In the genomic region with DNA sequence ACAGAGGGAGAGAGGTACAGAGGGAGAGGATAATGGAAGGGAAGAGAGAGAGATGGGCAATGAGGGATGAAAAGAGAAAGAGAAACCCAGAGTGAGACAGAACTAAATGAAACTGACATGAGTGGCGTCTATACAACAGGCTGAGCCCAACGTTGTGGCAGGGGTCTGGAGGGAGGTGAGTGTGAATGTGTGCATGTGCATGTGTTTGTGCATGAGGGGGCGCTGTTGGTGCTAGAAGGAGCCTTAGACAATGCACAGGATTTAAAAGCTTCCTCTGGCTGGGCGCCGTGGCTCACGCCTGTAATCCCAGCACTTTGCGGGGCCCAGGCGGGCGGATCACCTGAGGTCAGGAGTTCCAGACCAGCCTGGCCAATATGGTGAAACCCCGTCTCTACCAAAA, we compare ENCODE assay signal across 25 cellular contexts.
DNase-seq lines count a peak whose midpoint lies in the region; ATAC-seq and TF ChIP-seq lines count a peak whose summit lies in the region.
"Had no signal": no experiment of that assay in that cellular context is flagged by ENCODE, and none has a peak within 500 bp of the region (broad histone marks: within the 10 kb centered on the region; RNA-seq: fewer than 3 reads in every experiment).

No MANE protein-coding gene starts in this region.

- TF ChIP-seq CTCF in C4-2B (conservative IDR thresholded peaks at IDR 0.05) (0 out of 2 replicates have a peak, but pooled peaks have one; percentile 17), HFFc6 (IDR thresholded peaks at IDR 0.05) (peak; percentile 28; the same call in 1 of the 2 replicates), testis (IDR thresholded peaks at IDR 0.05) (no peak)
- no peak for TF ChIP-seq CTCF in CD4-positive, alpha-beta T cell (IDR thresholded peaks at IDR 0.05)

- no peak overlapping the region for H3K27ac Mint-ChIP-seq in HFFc6
- no peak overlapping the region for H3K27ac Mint-ChIP-seq in CD4-positive, alpha-beta T cell
- H3K27ac Mint-ChIP-seq: activated B cell treated with CpG ODN at 0.5 μM for 24 hours; activated CD8-positive, alpha-beta T cell treated with anti-CD3 and anti-CD28 coated beads for 36 hours; B cell; T-helper 2 cell treated with Interferon-gamma antibody and Interleukin-4, amounts not matched to agents 5 μg/mL and 100 μg/mL, for 36 hours had no signal

- ATAC-seq in HG02870 (IDR thresholded peaks at IDR 0.05; ENCODE audit: unreplicated experiment), result no peak
- no peak for ATAC-seq in CD4-positive, alpha-beta T cell (ENCODE audit: poor library complexity)
- ATAC-seq: activated CD8-positive, alpha-beta T cell treated with anti-CD3 and anti-CD28 coated beads for 36 hours; Panc1 had no signal

- peaks cover 2% of the 10 kb centered on the region; the same call in 1 of the 2 replicates for H3K4me1 ChIP-seq in iPS DF 6.9 (ENCODE audit: control insufficient read depth, insufficient read depth, low read length)
- H3K4me1 ChIP-seq in testis, result no peaks in the 10 kb centered on the region
- H3K4me1 ChIP-seq: right atrium auricular region had no signal

- WGBS in iPS DF 6.9 (ENCODE audit: insufficient coverage, insufficient read length), result no CpG with 5 or more reads among the region's 10 CpGs
- WGBS in testis, 2 donors, result 63 to 83% methylated on average over 10 of the region's 10 CpGs

- no peaks in the 10 kb centered on the region for H3K9me3 Mint-ChIP-seq in HFFc6
- H3K9me3 Mint-ChIP-seq in CD4-positive, alpha-beta T cell, result peaks cover 4% of the 10 kb centered on the region

- no peak overlapping the region for H3K4me3 Mint-ChIP-seq in HFFc6
- H3K4me3 Mint-ChIP-seq in CD4-positive, alpha-beta T cell, result no peak overlapping the region
- H3K4me3 Mint-ChIP-seq: activated B cell treated with CpG ODN at 0.5 μM for 24 hours; activated CD8-positive, alpha-beta T cell treated with anti-CD3 and anti-CD28 coated beads for 36 hours; B cell; T-helper 2 cell treated with Interferon-gamma antibody and Interleukin-4, amounts not matched to agents 5 μg/mL and 100 μg/mL, for 36 hours had no signal

- H3K4me3 ChIP-seq in iPS DF 6.9 (ENCODE audit: low read length) (no peak overlapping the region), testis (no peak overlapping the region)
- H3K4me3 ChIP-seq: dorsolateral prefrontal cortex, ovary, right atrium auricular region, SK-N-MC had no signal

- H3K36me3 ChIP-seq in iPS DF 6.9 (ENCODE audit: control insufficient read depth, insufficient read depth, low read length), result no peaks in the 10 kb centered on the region
- no peaks in the 10 kb centered on the region for H3K36me3 ChIP-seq in testis (ENCODE audit: low read depth, missing control alignments)
- H3K36me3 ChIP-seq: ovary, right atrium auricular region had no signal

- intact Hi-C loops in testis (cut with DNase I; ENCODE audit: low total_unique reads), result no loop called here
- intact Hi-C loops in CD4-positive, alpha-beta T cell (cut with DNase I, micrococcal nuclease), result no loop called here

- H3K27me3 ChIP-seq in iPS DF 6.9 (ENCODE audit: control insufficient read depth, insufficient read depth, low read length), result no peaks in the 10 kb centered on the region
- no peaks in the 10 kb centered on the region for H3K27me3 ChIP-seq in testis
- H3K27me3 ChIP-seq in CD4-positive, alpha-beta T cell (ENCODE audit: control insufficient read depth, insufficient read depth, low read length), result no peaks in the 10 kb centered on the region
- H3K27me3 ChIP-seq: dorsolateral prefrontal cortex, ovary, right atrium auricular region had no signal

- CTCF ChIA-PET in CD4-positive, alpha-beta T cell (lab: Charles Lee), result no interaction called here

- DNase-seq in HFFc6, result no peak
- peak; percentile 4 for DNase-seq in SK-MEL-5 (ENCODE audit: low read depth, low spot score)
- peak; percentile 55 for DNase-seq in iPS DF 6.9 (ENCODE audit: low read depth, low spot score)
- no peak for DNase-seq in testis
- no peak for DNase-seq in CD4-positive, alpha-beta T cell
- DNase-seq in SHP77 (lab: John Stamatoyannopoulos, UW), result no peak
- DNase-seq: activated B cell treated with CpG ODN at 0.5 μM for 24 hours; activated CD8-positive, alpha-beta T cell treated with anti-CD3 and anti-CD28 coated beads for 36 hours; activated naive CD4-positive, alpha-beta T cell treated with Interleukin-2 at 50 U/mL for 16 hours; amygdala; dorsolateral prefrontal cortex; foreskin melanocyte; GOT3; hippocampal formation; mesenchymal stem cell; naive B cell; NCI-H1417 treated with DMSO at 0.1 percent for 48 hours; ovary had no signal

- H3K9me3 ChIP-seq in iPS DF 6.9 (ENCODE audit: control insufficient read depth, insufficient read depth, low read length), result no peaks in the 10 kb centered on the region
- no peaks in the 10 kb centered on the region for H3K9me3 ChIP-seq in testis
- no peaks in the 10 kb centered on the region for H3K9me3 ChIP-seq in CD4-positive, alpha-beta T cell (ENCODE audit: control insufficient read depth, low read length)
- H3K9me3 ChIP-seq: ovary, right atrium auricular region had no signal

- no peaks in the 10 kb centered on the region; the same call in 1 of the 2 replicates for H3K27me3 Mint-ChIP-seq in HFFc6 (ENCODE audit: insufficient read depth)
- no peaks in the 10 kb centered on the region for H3K27me3 Mint-ChIP-seq in CD4-positive, alpha-beta T cell
- H3K27me3 Mint-ChIP-seq: activated B cell treated with CpG ODN at 0.5 μM for 24 hours; activated CD8-positive, alpha-beta T cell treated with anti-CD3 and anti-CD28 coated beads for 36 hours; B cell; naive B cell had no signal

- peaks cover 28% of the 10 kb centered on the region for H3K4me1 Mint-ChIP-seq in HFFc6 (ENCODE audit: low read depth)
- H3K4me1 Mint-ChIP-seq in CD4-positive, alpha-beta T cell (ENCODE audit: low read depth), result no peaks in the 10 kb centered on the region
- H3K4me1 Mint-ChIP-seq: activated B cell treated with CpG ODN at 0.5 μM for 24 hours, B cell, naive B cell had no signal

- in situ Hi-C loops in SK-MEL-5 (cut with HindIII; ENCODE audit: low pct_unique_long_range_greater_than_20kb, low sequenced_read_pairs), result no loop called here

- no peaks in the 10 kb centered on the region for H3K36me3 Mint-ChIP-seq in HFFc6 (ENCODE audit: low read depth)
- H3K36me3 Mint-ChIP-seq in CD4-positive, alpha-beta T cell (ENCODE audit: low read depth), result no peaks in the 10 kb centered on the region

- POLR2A ChIA-PET in CD4-positive, alpha-beta T cell (lab: Charles Lee), result no interaction called here

- TF ChIP-seq POLR2A in testis (IDR thresholded peaks at IDR 0.05), result no peak

- H3K27ac ChIP-seq in C4-2B (no peak overlapping the region), iPS DF 6.9 (ENCODE audit: low read length) (no peak overlapping the region), testis (no peak overlapping the region)
- no peak overlapping the region for H3K27ac ChIP-seq in CD4-positive, alpha-beta T cell (ENCODE audit: low read depth, low read length)
- H3K27ac ChIP-seq: dorsolateral prefrontal cortex, ovary, right atrium auricular region, SK-N-MC had no signal

Comparison
In these comparisons a context has a peak if more than half of its experiments do, and no peak if none do; other contexts are left out.
1. CTCF ChIP-seq: peak in C4-2B (single experiment) and HFFc6 (single experiment); none in testis (0 of 3) and CD4-positive, alpha-beta T cell (single experiment).
2. DNase-seq: peak in SK-MEL-5 (single experiment) and iPS DF 6.9 (single experiment); none in HFFc6 (single experiment), testis (single experiment), CD4-positive, alpha-beta T cell (0 of 10) and SHP77 (0 of 2).